1 cellular context compared by ENCODE assay signal in the genomic region with DNA sequence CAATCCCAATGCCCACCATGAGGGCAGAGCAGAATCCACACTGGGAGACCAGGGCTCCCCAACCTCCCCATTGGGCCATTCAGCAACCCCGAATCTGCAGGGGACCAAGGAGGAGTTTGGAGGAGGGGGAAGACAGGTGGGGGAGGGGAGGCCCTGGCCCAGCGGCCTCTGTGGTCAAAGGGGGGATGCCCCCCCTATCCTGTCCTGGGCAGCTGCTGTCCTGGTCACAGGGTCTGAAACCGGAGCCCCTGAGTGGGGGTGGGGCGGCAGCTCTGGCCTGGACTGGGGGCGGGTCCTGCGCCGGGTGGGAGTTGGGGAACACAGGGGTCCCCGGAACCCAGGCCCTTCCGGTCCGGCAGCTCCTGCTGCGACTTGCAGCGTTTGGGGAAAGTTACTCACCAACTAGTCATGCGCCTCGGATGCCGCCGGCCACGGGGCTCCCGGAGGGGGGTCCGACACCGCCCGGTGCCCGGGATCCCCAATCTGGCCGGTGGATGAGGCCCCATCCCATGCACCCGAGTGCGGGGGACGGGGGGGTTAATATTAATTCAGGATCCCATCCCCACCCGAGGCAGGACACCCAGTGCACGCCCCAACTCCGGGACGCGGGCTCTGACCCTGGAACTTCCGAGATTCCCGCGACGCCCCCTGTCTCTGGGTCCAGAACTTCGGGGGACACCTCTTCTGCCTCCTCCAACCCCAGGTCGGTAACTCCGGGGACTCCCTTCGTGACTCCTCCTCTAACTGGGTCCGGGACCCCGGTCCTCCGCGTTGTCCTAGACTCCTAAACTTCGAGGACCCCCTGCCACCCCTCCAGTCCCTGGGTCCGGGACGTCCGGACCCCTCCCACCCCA.
TF ChIP-seq lines count a peak whose summit lies in the region.

No MANE protein-coding gene starts in this region.

TF ChIP-seq in neural cell, 6 proteins besides CTCF, POLR2A, EP300 and RAD21 (continued from another document):
- TF ChIP-seq, protein P1, sequence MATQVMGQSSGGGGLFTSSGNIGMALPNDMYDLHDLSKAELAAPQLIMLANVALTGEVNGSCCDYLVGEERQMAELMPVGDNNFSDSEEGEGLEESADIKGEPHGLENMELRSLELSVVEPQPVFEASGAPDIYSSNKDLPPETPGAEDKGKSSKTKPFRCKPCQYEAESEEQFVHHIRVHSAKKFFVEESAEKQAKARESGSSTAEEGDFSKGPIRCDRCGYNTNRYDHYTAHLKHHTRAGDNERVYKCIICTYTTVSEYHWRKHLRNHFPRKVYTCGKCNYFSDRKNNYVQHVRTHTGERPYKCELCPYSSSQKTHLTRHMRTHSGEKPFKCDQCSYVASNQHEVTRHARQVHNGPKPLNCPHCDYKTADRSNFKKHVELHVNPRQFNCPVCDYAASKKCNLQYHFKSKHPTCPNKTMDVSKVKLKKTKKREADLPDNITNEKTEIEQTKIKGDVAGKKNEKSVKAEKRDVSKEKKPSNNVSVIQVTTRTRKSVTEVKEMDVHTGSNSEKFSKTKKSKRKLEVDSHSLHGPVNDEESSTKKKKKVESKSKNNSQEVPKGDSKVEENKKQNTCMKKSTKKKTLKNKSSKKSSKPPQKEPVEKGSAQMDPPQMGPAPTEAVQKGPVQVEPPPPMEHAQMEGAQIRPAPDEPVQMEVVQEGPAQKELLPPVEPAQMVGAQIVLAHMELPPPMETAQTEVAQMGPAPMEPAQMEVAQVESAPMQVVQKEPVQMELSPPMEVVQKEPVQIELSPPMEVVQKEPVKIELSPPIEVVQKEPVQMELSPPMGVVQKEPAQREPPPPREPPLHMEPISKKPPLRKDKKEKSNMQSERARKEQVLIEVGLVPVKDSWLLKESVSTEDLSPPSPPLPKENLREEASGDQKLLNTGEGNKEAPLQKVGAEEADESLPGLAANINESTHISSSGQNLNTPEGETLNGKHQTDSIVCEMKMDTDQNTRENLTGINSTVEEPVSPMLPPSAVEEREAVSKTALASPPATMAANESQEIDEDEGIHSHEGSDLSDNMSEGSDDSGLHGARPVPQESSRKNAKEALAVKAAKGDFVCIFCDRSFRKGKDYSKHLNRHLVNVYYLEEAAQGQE (IDR thresholded peaks at IDR 0.05; ENCODE audit: borderline replicate concordance): no peak
- TF ChIP-seq EZH2 (IDR thresholded peaks at IDR 0.05; ENCODE audit: borderline replicate concordance, insufficient read depth, low read length, poor library complexity, severe bottlenecking) (no peak), SMC3 (conservative IDR thresholded peaks at IDR 0.05; ENCODE audit: poor library complexity) (no peak)
